Comparison of ENCODE assay signal across 10 cellular contexts in the genomic region with DNA sequence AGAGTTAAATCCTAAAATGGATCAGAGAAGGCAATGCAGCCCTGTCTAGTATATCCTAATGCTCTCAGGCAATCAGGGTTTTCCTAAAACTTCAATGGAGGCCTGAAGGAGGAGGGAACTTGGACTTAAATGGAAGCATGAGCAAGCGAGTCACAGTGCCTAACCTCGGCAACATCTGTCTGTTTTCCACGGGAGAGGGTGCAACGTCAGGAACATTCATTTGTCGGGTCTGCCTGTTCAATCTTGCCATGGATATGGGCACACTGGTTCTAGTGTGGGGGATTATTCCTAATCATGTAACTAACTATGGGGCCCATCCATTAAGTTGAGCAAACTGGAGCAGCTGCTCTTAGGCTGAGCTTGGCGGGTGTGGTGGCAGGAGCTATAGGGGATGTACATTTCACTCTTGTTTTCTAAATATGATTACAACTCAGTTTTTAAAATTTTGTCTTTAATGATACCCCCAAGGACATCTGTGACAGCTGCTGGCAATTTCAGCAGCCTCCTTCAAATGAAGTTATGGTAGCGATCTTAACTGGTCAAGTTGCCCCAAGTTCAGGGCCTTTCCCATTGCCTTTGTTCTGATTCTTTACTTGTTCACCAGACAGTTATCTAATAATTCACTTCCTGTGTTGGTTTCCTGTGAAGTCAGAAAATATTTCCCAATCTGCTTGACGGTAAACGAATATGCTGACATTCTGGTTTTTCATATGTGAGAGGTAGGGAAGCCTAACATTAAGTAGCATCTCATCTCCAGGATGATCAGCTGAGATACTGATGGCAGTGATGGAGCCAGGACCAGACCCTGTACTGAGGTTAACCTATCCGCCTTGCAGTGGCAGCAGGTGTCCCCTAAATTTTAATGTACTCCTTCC. TPM values are rescaled to one million over a fixed set of nuclear protein-coding genes. Genes with fewer than 3 reads are reported as not detected.
DNase-seq lines count a peak whose midpoint lies in the region; ATAC-seq and TF ChIP-seq lines count a peak whose summit lies in the region.
"Had no signal": no experiment of that assay in that cellular context is flagged by ENCODE, and none has a peak within 500 bp of the region (broad histone marks: within the 10 kb centered on the region; RNA-seq: fewer than 3 reads in every experiment).

No MANE protein-coding gene starts in this region.

- H3K9me3 ChIP-seq in breast epithelium: no peaks in the 10 kb centered on the region

- intact Hi-C loops in MCF 10A (cut with micrococcal nuclease) (no loop called here), breast epithelium (cut with DNase I; ENCODE audit: low total_unique reads) (no loop called here)

- CTCF ChIA-PET in MCF 10A (lab: Yijun Ruan, JAX): interaction anchor here (0.8 to 1.6 kb wide), 6 partner anchors 11 to 173 kb away, joined by 3 to 7 read pairs (median 4); no protein-coding TSS in a partner anchor

- no peak overlapping the region for H3K4me3 ChIP-seq in breast epithelium
- H3K4me3 ChIP-seq: cardiac muscle cell had no signal

- TF ChIP-seq CTCF in MCF 10A (IDR thresholded peaks at IDR 0.05; ENCODE audit: unreplicated experiment) (no peak), breast epithelium (IDR thresholded peaks at IDR 0.05) (no peak), foreskin keratinocyte (conservative IDR thresholded peaks at IDR 0.05) (no peak)

- peak; percentile 26 for DNase-seq in MCF 10A (ENCODE audit: unreplicated experiment)
- no peak for DNase-seq in breast epithelium (ENCODE audit: low spot score in 2 of 2)
- peak; percentile 69 for DNase-seq in SKM-1 (lab: John Stamatoyannopoulos, UW; ENCODE audit: unreplicated experiment)
- peak in 1 of 2 donors; percentile 57 for DNase-seq in foreskin keratinocyte
- no peak for DNase-seq in middle frontal gyrus (ENCODE audit: extremely low spot score, low spot score)
- no peak for DNase-seq in activated naive CD4-positive, alpha-beta T cell treated with anti-CD3 and anti-CD28 coated beads, Interleukin-2, amount 50 U/mL, for 72 hours (ENCODE audit: low spot score in 2 of 2)
- no peak for DNase-seq in DMS79 (lab: John Stamatoyannopoulos, UW)
- no peak for DNase-seq in DMS114 treated with DMSO at 0.1 percent for 48 hours (lab: John Stamatoyannopoulos, UW; ENCODE audit: unreplicated experiment)
- DNase-seq: left cardiac atrium had no signal

- H3K4me3 Mint-ChIP-seq in MCF 10A (ENCODE audit: unreplicated experiment): no peak overlapping the region

- H3K27me3 ChIP-seq in breast epithelium (no peaks in the 10 kb centered on the region), foreskin keratinocyte (no peaks in the 10 kb centered on the region)
- H3K27me3 ChIP-seq: cardiac muscle cell had no signal

- peak overlapping the region in 1 of 2 donors; percentile 9 for H3K27ac ChIP-seq in breast epithelium
- H3K27ac ChIP-seq in foreskin keratinocyte: peak overlapping the region; percentile 82
- H3K27ac ChIP-seq: cardiac muscle cell had no signal

- ATAC-seq in foreskin keratinocyte: peak; percentile 27
- ATAC-seq in activated naive CD4-positive, alpha-beta T cell treated with anti-CD3 and anti-CD28 coated beads, Interleukin-2, amount 50 U/mL, for 72 hours: no peak

- no peaks in the 10 kb centered on the region for H3K9me3 Mint-ChIP-seq in MCF 10A (ENCODE audit: unreplicated experiment)
- H3K9me3 Mint-ChIP-seq in activated naive CD4-positive, alpha-beta T cell treated with anti-CD3 and anti-CD28 coated beads, Interleukin-2, amount 50 U/mL, for 72 hours: no peaks in the 10 kb centered on the region

- H3K4me1 ChIP-seq in breast epithelium: no peaks in the 10 kb centered on the region
- peaks cover 36% of the 10 kb centered on the region for H3K4me1 ChIP-seq in foreskin keratinocyte

- H3K36me3 ChIP-seq in breast epithelium: no peaks in the 10 kb centered on the region
- H3K36me3 ChIP-seq: cardiac muscle cell had no signal

- no peak for TF ChIP-seq POLR2A in breast epithelium (IDR thresholded peaks at IDR 0.05)

- POLR2A ChIA-PET in MCF 10A (lab: Yijun Ruan, JAX): interaction anchor here (0.6 to 2.4 kb wide), 11 partner anchors 9 to 179 kb away, joined by 3 to 16 read pairs (median 4); a partner anchor contains a TSS

- H3K27me3 Mint-ChIP-seq in MCF 10A (ENCODE audit: insufficient read depth, unreplicated experiment): no peaks in the 10 kb centered on the region

- no peaks in the 10 kb centered on the region for H3K36me3 Mint-ChIP-seq in MCF 10A (ENCODE audit: insufficient read depth, unreplicated experiment)
- no peaks in the 10 kb centered on the region for H3K36me3 Mint-ChIP-seq in activated naive CD4-positive, alpha-beta T cell treated with anti-CD3 and anti-CD28 coated beads, Interleukin-2, amount 50 U/mL, for 72 hours

- peaks cover 39% of the 10 kb centered on the region for H3K4me1 Mint-ChIP-seq in MCF 10A (ENCODE audit: insufficient read depth, unreplicated experiment)

- H3K27ac Mint-ChIP-seq in MCF 10A (ENCODE audit: low read depth, unreplicated experiment): peak overlapping the region; percentile 70
- H3K27ac Mint-ChIP-seq in activated naive CD4-positive, alpha-beta T cell treated with anti-CD3 and anti-CD28 coated beads, Interleukin-2, amount 50 U/mL, for 72 hours: no peak overlapping the region

- no TSS peak for BruUV-seq in MCF 10A (replicated peaks; lab: Mats Ljungman, UMichigan)

RNA-seq across cellular contexts. Expression of a gene that starts 21.6 kb away (rescaled TPM):
- total RNA-seq in MCF 10A (2022) (66.0 and 86.5 TPM in 2 replicates), breast epithelium (100 to 1,000 TPM in 1 of 3 donors, 10 to 100 TPM in 2; 40.6 to 133 (median 50.9) TPM), foreskin keratinocyte (94.6 and 99.1 TPM in 2 replicates)
- 17.4 and 24.9 TPM in 2 replicates for polyA plus RNA-seq in foreskin keratinocyte
- total RNA-seq in activated naive CD4-positive, alpha-beta T cell treated with anti-CD3 and anti-CD28 coated beads, Interleukin-2, amount 50 U/mL, for 72 hours: 1 to 10 TPM; 5.8 to 6.0 TPM

Comparison
In these comparisons a context has a peak if more than half of its experiments do, and no peak if none do; other contexts are left out.
1. DNase-seq: peak in MCF 10A (single experiment) and SKM-1 (single experiment); none in breast epithelium (0 of 2), middle frontal gyrus (single experiment), activated naive CD4-positive, alpha-beta T cell treated with anti-CD3 and anti-CD28 coated beads, Interleukin-2, amount 50 U/mL, for 72 hours (0 of 2), DMS79 (single experiment) and DMS114 treated with DMSO at 0.1 percent for 48 hours (single experiment).